In the genomic region with DNA sequence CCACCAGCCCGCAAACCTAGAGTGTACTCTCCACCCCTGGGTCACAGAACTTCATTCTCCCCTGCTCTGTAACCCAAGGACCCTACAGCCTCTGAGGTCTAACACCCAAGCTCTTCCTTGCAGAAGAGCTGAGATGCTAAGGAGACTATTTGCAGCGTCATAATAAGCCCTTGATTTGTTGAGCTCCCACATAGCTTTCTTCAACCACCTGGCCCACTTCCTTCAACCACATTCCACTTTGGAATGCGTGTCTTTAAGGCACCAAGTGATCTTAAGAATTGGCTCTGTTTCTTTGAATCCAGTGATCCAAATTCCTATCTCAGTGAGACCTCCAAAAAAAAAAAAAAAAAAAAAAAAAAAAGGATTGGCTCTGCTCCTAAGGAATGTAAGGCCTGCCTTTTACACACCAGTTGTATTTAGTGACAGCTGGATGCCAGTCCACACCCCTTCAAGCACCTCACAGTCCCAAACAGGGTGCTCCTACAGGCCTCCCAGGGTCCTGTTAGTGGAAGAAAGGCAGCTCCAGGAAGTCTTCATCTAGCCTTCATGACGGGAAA, we compare ENCODE assay signal across 16 cellular contexts.
A peak's percentile ranks its signal among the peaks of the same experiment; 100 is the strongest.
DNase-seq lines count a peak whose midpoint lies in the region; TF ChIP-seq lines count a peak whose summit lies in the region.
"Had no signal": no experiment of that assay in that cellular context is flagged by ENCODE, and none has a peak within 500 bp of the region (broad histone marks: within the 10 kb centered on the region; RNA-seq: fewer than 3 reads in every experiment).

No MANE protein-coding gene starts in this region.

- intact Hi-C loops in A673 (cut with micrococcal nuclease; ENCODE audit: unreplicated experiment), result no loop called here
- intact Hi-C loops in activated CD4-positive, alpha-beta T cell treated with anti-CD3 and anti-CD28 coated beads, Interleukin-2, amount 10 ng/mL, durations not matched to agents 24 days and 14 days (cut with micrococcal nuclease), result no loop called here
- intact Hi-C loops in vagina (cut with DNase I), result no loop called here

- H3K9me3 Mint-ChIP-seq in activated CD4-positive, alpha-beta T cell treated with anti-CD3 and anti-CD28 coated beads, Interleukin-2, amount 10 ng/mL, durations not matched to agents 24 days and 14 days, result no peaks in the 10 kb centered on the region
- H3K9me3 Mint-ChIP-seq: type B pancreatic cell had no signal

- POLR2A ChIA-PET in A673 (lab: Charles Lee; ENCODE audit: low non-redundant PET), result interaction anchor here (0.6 kb wide), 1 partner anchor 625 kb away, joined by 3 read pairs; no protein-coding TSS in a partner anchor

- H3K36me3 Mint-ChIP-seq in activated CD4-positive, alpha-beta T cell treated with anti-CD3 and anti-CD28 coated beads, Interleukin-2, amount 10 ng/mL, durations not matched to agents 24 days and 14 days (ENCODE audit: low read depth), result no peaks in the 10 kb centered on the region

- no peak overlapping the region for H3K4me3 Mint-ChIP-seq in activated CD4-positive, alpha-beta T cell treated with anti-CD3 and anti-CD28 coated beads, Interleukin-2, amount 10 ng/mL, durations not matched to agents 24 days and 14 days
- H3K4me3 Mint-ChIP-seq: type B pancreatic cell had no signal

- no peak overlapping the region for H3K27ac Mint-ChIP-seq in activated CD4-positive, alpha-beta T cell treated with anti-CD3 and anti-CD28 coated beads, Interleukin-2, amount 10 ng/mL, durations not matched to agents 24 days and 14 days
- H3K27ac Mint-ChIP-seq: type B pancreatic cell had no signal

- H3K4me3 ChIP-seq in A673 (ENCODE audit: low read depth, low read length, poor library complexity, severe bottlenecking) (no peak overlapping the region), astrocyte of the spinal cord (ENCODE audit: low read depth, low read length) (no peak overlapping the region), vagina (no peak overlapping the region)
- H3K4me3 ChIP-seq: A549, cardiac muscle cell had no signal

- H3K4me1 ChIP-seq in A673 (ENCODE audit: insufficient read depth, low read length, poor library complexity, severe bottlenecking), result peaks cover 32% of the 10 kb centered on the region
- H3K4me1 ChIP-seq in vagina, result peaks cover 7% of the 10 kb centered on the region

- no peaks in the 10 kb centered on the region for H3K9me3 ChIP-seq in A673 (ENCODE audit: low read depth, low read length, poor library complexity, severe bottlenecking)
- no peaks in the 10 kb centered on the region for H3K9me3 ChIP-seq in vagina
- H3K9me3 ChIP-seq: A549 had no signal

- in situ Hi-C loops in astrocyte of the spinal cord (cut with HindIII; ENCODE audit: low sequenced_read_pairs), result no loop called here

- peak overlapping the region; percentile 35 for H3K27ac ChIP-seq in A673 (ENCODE audit: low read depth, low read length, poor library complexity, severe bottlenecking)
- H3K27ac ChIP-seq in vagina, result no peak overlapping the region
- H3K27ac ChIP-seq: A549, cardiac muscle cell had no signal

- no peak for TF ChIP-seq POLR2A in vagina (IDR thresholded peaks at IDR 0.05)

- BruUV-seq in A673 (replicated peaks; lab: Mats Ljungman, UMichigan), result no TSS peak

- no peaks in the 10 kb centered on the region for H3K27me3 Mint-ChIP-seq in activated CD4-positive, alpha-beta T cell treated with anti-CD3 and anti-CD28 coated beads, Interleukin-2, amount 10 ng/mL, durations not matched to agents 24 days and 14 days
- H3K27me3 Mint-ChIP-seq: type B pancreatic cell had no signal

- no peaks in the 10 kb centered on the region for H3K4me1 Mint-ChIP-seq in activated CD4-positive, alpha-beta T cell treated with anti-CD3 and anti-CD28 coated beads, Interleukin-2, amount 10 ng/mL, durations not matched to agents 24 days and 14 days

- H3K27me3 ChIP-seq in A673 (replicated peaks; ENCODE audit: insufficient read depth, low read depth, low read length, poor library complexity) (no peaks in the 10 kb centered on the region), vagina (no peaks in the 10 kb centered on the region)
- H3K27me3 ChIP-seq: cardiac muscle cell had no signal

- CTCF ChIA-PET in A673 (lab: Charles Lee), result interaction anchor here (0.7 kb wide), 1 partner anchor 14 kb away, joined by 17 read pairs; no protein-coding TSS in a partner anchor

- H3K36me3 ChIP-seq in A673 (ENCODE audit: insufficient read depth, low read length, poor library complexity, severe bottlenecking) (no peaks in the 10 kb centered on the region), vagina (no peaks in the 10 kb centered on the region)
- H3K36me3 ChIP-seq: cardiac muscle cell had no signal

- TF ChIP-seq CTCF in A673 (conservative IDR thresholded peaks at IDR 0.05; ENCODE audit: low read depth, low read length), result no peak
- TF ChIP-seq CTCF in astrocyte of the spinal cord (IDR thresholded peaks at IDR 0.05; ENCODE audit: low read depth, low read length), result no peak
- TF ChIP-seq CTCF in vagina (IDR thresholded peaks at IDR 0.05), result no peak

- DNase-seq in A673 (ENCODE audit: low spot score) (peak; percentile 54), HS-27A (ENCODE audit: low read depth) (peak; percentile 58), astrocyte of the spinal cord (ENCODE audit: low read depth, low spot score) (peak; percentile 78), iris pigment epithelial cell (ENCODE audit: low read depth) (peak; percentile 45), T-helper 1 cell (no peak), activated gamma-delta T cell (lab: John Stamatoyannopoulos, UW) (no peak), vagina (ENCODE audit: extremely low spot score in 2 of 2) (no peak)
- no peak for DNase-seq in activated CD4-positive, alpha-beta T cell treated with anti-CD3 and anti-CD28 coated beads, Interleukin-2, amount 10 ng/mL, durations not matched to agents 24 days and 14 days
- DNase-seq: activated CD4-positive, alpha-beta T cell treated with anti-CD3 and anti-CD28 coated beads for 48 hours; activated effector memory CD4-positive, alpha-beta T cell treated with anti-CD3 and anti-CD28 coated beads, Interleukin-2, amount 50 U/mL, for 16 hours; DMS153; KBM-7; NCI-H2107 had no signal

Comparison
In these comparisons a context has a peak if more than half of its experiments do, and no peak if none do; other contexts are left out.
1. DNase-seq: peak in A673 (single experiment), HS-27A (single experiment), astrocyte of the spinal cord (single experiment) and iris pigment epithelial cell (single experiment); none in T-helper 1 cell (0 of 5), activated CD4-positive, alpha-beta T cell treated with anti-CD3 and anti-CD28 coated beads, Interleukin-2, amount 10 ng/mL, durations not matched to agents 24 days and 14 days (single experiment), activated gamma-delta T cell (single experiment) and vagina (0 of 2).